In genomic region chr4:110096406-110096805, GRCh38 we compare ENCODE assay signal across 32 cellular contexts.
"Had no signal": no experiment of that assay in that cellular context is flagged by ENCODE, and none has a peak within 500 bp of the region (broad histone marks: within the 10 kb centered on the region; RNA-seq: fewer than 3 reads in every experiment).

No MANE protein-coding gene starts in this region.

- H3K9me3 Mint-ChIP-seq: activated T-cell treated with anti-CD3 and anti-CD28 coated beads, Interleukin-2, amount 50 U/mL, for 72 hours; brain; effector memory CD8-positive, alpha-beta T cell; naive thymus-derived CD8-positive, alpha-beta T cell; stimulated activated effector memory CD8-positive, alpha-beta T cell treated with anti-CD3 and anti-CD28 coated beads, Interleukin-12 subunit alpha, Interleukin-12 subunit beta, amount 100 ng/mL, for 72 hours; stimulated activated naive CD8-positive, alpha-beta T cell treated with anti-CD3 and anti-CD28 coated beads, Interleukin-15, amount 100 ng/mL, for 72 hours; T-helper 1 cell treated with Interleukin-12 subunit alpha and Interleukin-12 subunit beta and Interleukin-4 antibody, amounts not matched to agents 30 μg/mL and 1 μg/mL, for 36 hours had no signal

- H3K27me3 ChIP-seq: gastroesophageal sphincter, left lung, neutrophil, ovary, sigmoid colon, tibial artery had no signal

- H3K4me3 Mint-ChIP-seq: activated T-cell treated with anti-CD3 and anti-CD28 coated beads, Interleukin-2, amount 50 U/mL, for 72 hours; brain; effector memory CD8-positive, alpha-beta T cell; naive thymus-derived CD8-positive, alpha-beta T cell; stimulated activated effector memory CD8-positive, alpha-beta T cell treated with anti-CD3 and anti-CD28 coated beads, Interleukin-12 subunit alpha, Interleukin-12 subunit beta, amount 100 ng/mL, for 72 hours; stimulated activated naive CD8-positive, alpha-beta T cell treated with anti-CD3 and anti-CD28 coated beads, Interleukin-15, amount 100 ng/mL, for 72 hours; T-helper 1 cell treated with Interleukin-12 subunit alpha and Interleukin-12 subunit beta and Interleukin-4 antibody, amounts not matched to agents 30 μg/mL and 1 μg/mL, for 36 hours had no signal

- DNase-seq: activated CD4-positive, alpha-beta T cell treated with anti-CD3 and anti-CD28 coated beads for 4 hours; activated CD4-positive, alpha-beta T cell treated with anti-CD3 and anti-CD28 coated beads, Interleukin-2, amount 50 U/mL, for 4 hours; activated naive CD4-positive, alpha-beta T cell; activated T-cell treated with anti-CD3 and anti-CD28 coated beads for 4 hours; activated T-cell treated with anti-CD3 and anti-CD28 coated beads, Interleukin-2, amount 50 U/mL, for 72 hours; aorta; cortex of kidney; effector memory CD8-positive, alpha-beta T cell; erythroblast; head of caudate nucleus; hippocampal formation; left lung; lower lobe of right lung; mesenchymal stem cell; naive thymus-derived CD8-positive, alpha-beta T cell; ovary; retina; sigmoid colon; small intestine; stimulated activated CD4-positive, alpha-beta T cell treated with anti-CD3 and anti-CD28 coated beads, Interleukin-4, amount 100 ng/mL, for 24 hours; stimulated activated naive CD8-positive, alpha-beta T cell treated with anti-CD3 and anti-CD28 coated beads, Interleukin-15, amount 100 ng/mL, for 72 hours; substantia nigra; SW 1271; T-helper 9 cell; tibial artery had no signal

- H3K27me3 Mint-ChIP-seq: brain; effector memory CD8-positive, alpha-beta T cell; progenitor cell of endocrine pancreas; stimulated activated naive CD8-positive, alpha-beta T cell treated with anti-CD3 and anti-CD28 coated beads, Interleukin-15, amount 100 ng/mL, for 72 hours had no signal

- H3K4me3 ChIP-seq: gastroesophageal sphincter, left lung, lower lobe of right lung, ovary, sigmoid colon, tibial artery had no signal

- H3K36me3 Mint-ChIP-seq: stimulated activated effector memory CD8-positive, alpha-beta T cell treated with anti-CD3 and anti-CD28 coated beads, Interleukin-12 subunit alpha, Interleukin-12 subunit beta, amount 100 ng/mL, for 72 hours had no signal

- H3K27ac Mint-ChIP-seq: activated naive CD4-positive, alpha-beta T cell treated with anti-CD3 and anti-CD28 coated beads, Interleukin-2, amount 50 U/mL, for 72 hours; activated T-cell treated with anti-CD3 and anti-CD28 coated beads, Interleukin-2, amount 50 U/mL, for 72 hours; effector memory CD8-positive, alpha-beta T cell; naive thymus-derived CD8-positive, alpha-beta T cell; progenitor cell of endocrine pancreas; stimulated activated effector memory CD8-positive, alpha-beta T cell treated with anti-CD3 and anti-CD28 coated beads, Interleukin-12 subunit alpha, Interleukin-12 subunit beta, amount 100 ng/mL, for 72 hours; stimulated activated naive CD8-positive, alpha-beta T cell treated with anti-CD3 and anti-CD28 coated beads, Interleukin-15, amount 100 ng/mL, for 72 hours; T-helper 1 cell treated with Interleukin-12 subunit alpha and Interleukin-12 subunit beta and Interleukin-4 antibody, amounts not matched to agents 30 μg/mL and 1 μg/mL, for 36 hours had no signal

- ATAC-seq: activated naive CD4-positive, alpha-beta T cell treated with anti-CD3 and anti-CD28 coated beads, Interleukin-2, amount 50 U/mL, for 72 hours; activated T-cell treated with anti-CD3 and anti-CD28 coated beads, Interleukin-2, amount 50 U/mL, for 72 hours; effector memory CD8-positive, alpha-beta T cell; gastroesophageal sphincter; left lung; lower lobe of right lung; naive thymus-derived CD8-positive, alpha-beta T cell; stimulated activated effector memory CD8-positive, alpha-beta T cell treated with anti-CD3 and anti-CD28 coated beads, Interleukin-12 subunit alpha, Interleukin-12 subunit beta, amount 100 ng/mL, for 72 hours; stimulated activated naive CD8-positive, alpha-beta T cell treated with anti-CD3 and anti-CD28 coated beads, Interleukin-15, amount 100 ng/mL, for 72 hours had no signal

- H3K36me3 ChIP-seq: gastroesophageal sphincter, left lung, lower lobe of right lung, neutrophil, ovary, sigmoid colon, tibial artery had no signal

- H3K9me3 ChIP-seq: gastroesophageal sphincter, left lung, lower lobe of right lung, neutrophil, ovary, sigmoid colon, tibial artery had no signal

- H3K4me1 ChIP-seq: left lung, lower lobe of right lung, sigmoid colon, tibial artery had no signal

- H3K27ac ChIP-seq: gastroesophageal sphincter, left lung, lower lobe of right lung, neutrophil, ovary, sigmoid colon, tibial artery had no signal
